ENCODE assay signal across 11 cellular contexts in the genomic region with DNA sequence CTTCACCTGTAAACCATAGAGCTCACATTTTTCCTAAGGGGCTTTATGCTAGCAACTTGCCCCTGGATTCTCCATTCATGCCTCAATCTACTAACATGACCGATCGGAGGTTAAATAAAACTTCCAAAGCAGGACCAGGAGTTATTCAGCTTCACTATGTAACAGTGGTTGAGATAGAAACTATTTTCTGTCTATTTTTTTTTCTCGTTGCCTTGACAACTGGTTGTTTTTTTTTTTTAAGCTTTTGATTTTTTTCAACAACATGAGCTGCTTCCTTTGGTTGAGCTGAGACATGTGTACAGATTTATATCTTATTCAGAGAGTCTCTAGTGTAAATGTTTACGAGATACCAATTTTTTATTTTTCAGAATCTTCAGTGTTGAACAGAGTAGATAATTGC.
DNase-seq lines count a peak whose midpoint lies in the region; ATAC-seq, FAIRE-seq and TF ChIP-seq lines count a peak whose summit lies in the region.
"Had no signal": no experiment of that assay in that cellular context is flagged by ENCODE, and none has a peak within 500 bp of the region (broad histone marks: within the 10 kb centered on the region; RNA-seq: fewer than 3 reads in every experiment).

No MANE protein-coding gene starts in this region.

- no peak overlapping the region for H3K9ac ChIP-seq in K562 (ENCODE audit: insufficient read depth in 1 of 2, low read depth in 2 of 2, low read length in 2 of 2)

- H3K27me3 ChIP-seq in K562 (ENCODE audit: control insufficient read depth in 2 of 2, insufficient read depth in 2 of 2, low read length in 2 of 2): no peaks in the 10 kb centered on the region
- H3K27me3 ChIP-seq: SJCRH30, uterus had no signal

- H3K4me3 ChIP-seq in A549: no peak overlapping the region
- no peak overlapping the region for H3K4me3 ChIP-seq in K562
- H3K4me3 ChIP-seq: SJCRH30, uterus had no signal

- H3K9me1 ChIP-seq in K562 (ENCODE audit: control insufficient read depth, insufficient read depth, low read length): no peaks in the 10 kb centered on the region

- TF ChIP-seq POLR2A in A549 (IDR thresholded peaks at IDR 0.05; ENCODE audit: low read length) (no peak), K562 (conservative IDR thresholded peaks at IDR 0.05) (no peak), GM12891 (IDR thresholded peaks at IDR 0.05; ENCODE audit: low read depth, low read length) (no peak)

- POLR2A ChIA-PET in A549 (lab: Yijun Ruan, JAX): interaction anchor here (1.3 kb wide), 1 partner anchor 8 kb away, joined by 8 read pairs; no protein-coding TSS in a partner anchor
- POLR2A ChIA-PET in K562 (lab: Yijun Ruan, JAX): interaction anchor here (0.6 to 0.7 kb wide), 2 partner anchors 46 to 209 kb away, joined by 3 to 4 read pairs; no protein-coding TSS in a partner anchor

- ATAC-seq in A549 (peak; percentile 16 to 58; a peak in 3 of 6 replicates), K562 (no peak), GM19455 (IDR thresholded peaks at IDR 0.05; ENCODE audit: unreplicated experiment) (no peak)

- H2AFZ ChIP-seq in K562 (ENCODE audit: low read depth, low read length): no peak overlapping the region

- H3K27ac ChIP-seq in A549: peak overlapping the region; percentile 6 to 60; a peak in 4 of 6 replicates
- H3K27ac ChIP-seq in K562 (ENCODE audit: extremely low read depth, low read depth, low read length): no peak overlapping the region
- H3K27ac ChIP-seq: SJCRH30, uterus had no signal

- WGBS in A549 (ENCODE audit: missing lambda C conversion rate): 72% methylated on average over 4 of the region's 4 CpGs
- WGBS in K562 (ENCODE audit: insufficient coverage, low coverage, missing lambda C conversion rate): 33% methylated on average over 4 of the region's 4 CpGs

- CTCF ChIA-PET in A549 (lab: Yijun Ruan, JAX) (interaction anchor here (0.6 to 3.9 kb wide), 7 partner anchors 9 to 307 kb away, joined by 3 to 14 read pairs (median 4); no protein-coding TSS in a partner anchor), K562 (lab: Yijun Ruan, JAX; ENCODE audit: low intra/inter-chr PET ratio) (no interaction called here)

- FAIRE-seq in A549 (lab: Jason Lieb, UNC): peak; percentile 43
- no peak for FAIRE-seq in K562 (lab: Jason Lieb, UNC)
- no peak for FAIRE-seq in GM12891 (lab: Jason Lieb, UNC)

- no peaks in the 10 kb centered on the region for H3K9me3 ChIP-seq in A549
- no peaks in the 10 kb centered on the region for H3K9me3 ChIP-seq in K562 (replicated peaks; ENCODE audit: control insufficient read depth, insufficient read depth, low read depth, low read length)
- H3K9me3 ChIP-seq: SJCRH30, uterus had no signal

- no peak for TF ChIP-seq RAD21 in A549 (conservative IDR thresholded peaks at IDR 0.05 in 1 of 2, IDR thresholded peaks at IDR 0.05 in 1 of 2)
- no peak for TF ChIP-seq RAD21 in K562 (CRISPR knock-in tag; conservative IDR thresholded peaks at IDR 0.05 in 1 of 2, IDR thresholded peaks at IDR 0.05 in 1 of 2)

- DNase-seq in A549 (ENCODE audit: low read depth in 1 of 2, low spot score in 1 of 2) (no peak), GM20000 (ENCODE audit: low spot score) (peak; percentile 32), K562 (ENCODE audit: extremely low read depth in 1 of 4, low spot score in 3 of 4) (no peak), kidney glomerular epithelial cell (lab: John Stamatoyannopoulos, UW) (peak; percentile 8), NCI-H2196 (lab: John Stamatoyannopoulos, UW; ENCODE audit: unreplicated experiment) (no peak), GM12891 (ENCODE audit: insufficient read length, low spot score) (no peak), HK-2 (ENCODE audit: unreplicated experiment) (no peak)
- DNase-seq: NCI-H1436, uterus had no signal

- no peaks in the 10 kb centered on the region for H4K20me1 ChIP-seq in K562 (replicated peaks; ENCODE audit: control insufficient read depth, insufficient read depth, low read length)

- TF ChIP-seq CTCF in A549 (IDR thresholded peaks at IDR 0.05): no peak
- no peak for TF ChIP-seq CTCF in GM20000 (IDR thresholded peaks at IDR 0.05; ENCODE audit: extremely low read depth, missing control alignments)
- no peak for TF ChIP-seq CTCF in K562 (IDR thresholded peaks at IDR 0.05 in 2 of 3, conservative IDR thresholded peaks at IDR 0.05 in 1 of 3; ENCODE audit: insufficient read depth in 2 of 3, low read depth in 1 of 3, low read length in 3 of 3)

- H3K4me2 ChIP-seq in A549 (peak overlapping the region; percentile 71), K562 (ENCODE audit: insufficient read depth, low read length) (no peak overlapping the region)

- H3K4me1 ChIP-seq in A549 (peaks cover 23% of the 10 kb centered on the region), K562 (replicated peaks in 1 of 2; ENCODE audit: control insufficient read depth in 2 of 2, insufficient read depth in 2 of 2, low read length in 2 of 2) (no peaks in the 10 kb centered on the region; a peak in 1 of 5 replicates)
- H3K4me1 ChIP-seq: SJCRH30, uterus had no signal

- in situ Hi-C loops in K562 (cut with MboI): no loop called here

- no peaks in the 10 kb centered on the region for H3K36me3 ChIP-seq in K562 (ENCODE audit: control insufficient read depth, insufficient read depth, low read length)
- H3K36me3 ChIP-seq: SJCRH30, uterus had no signal

- intact Hi-C loops in K562 (cut with micrococcal nuclease): no loop called here

- H3K79me2 ChIP-seq in K562 (ENCODE audit: control insufficient read depth, insufficient read depth, low read length): no peaks in the 10 kb centered on the region

- BruUV-seq in K562 (replicated peaks; lab: Mats Ljungman, UMichigan): no TSS peak

- TF ChIP-seq EP300 in A549 (IDR thresholded peaks at IDR 0.05) (no peak), K562 (IDR thresholded peaks at IDR 0.05; ENCODE audit: low read length) (no peak)

TF ChIP-seq in A549, 52 proteins besides CTCF, POLR2A, EP300 and RAD21:
- TF ChIP-seq RCOR1 (IDR thresholded peaks at IDR 0.05; ENCODE audit: low read depth, low read length) (no peak), ZC3H11A (IDR thresholded peaks at IDR 0.05) (no peak), NPAS2 (CRISPR knock-in tag; IDR thresholded peaks at IDR 0.05; ENCODE audit: borderline replicate concordance) (no peak)

TF ChIP-seq in K562, 482 proteins besides CTCF, POLR2A, EP300 and RAD21:
- TF ChIP-seq ZNF57 (CRISPR knock-in tag; IDR thresholded peaks at IDR 0.05) (no peak), ZNF384 (IDR thresholded peaks at IDR 0.05; ENCODE audit: low read depth, low read length) (peak; percentile 75), FOXJ2 (tag; IDR thresholded peaks at IDR 0.05) (peak; percentile 87), RFX1 (IDR thresholded peaks at IDR 0.05) (peak; percentile 69), ARID1B (IDR thresholded peaks at IDR 0.05) (no peak), ZBTB8A (IDR thresholded peaks at IDR 0.05; ENCODE audit: partially characterized antibody) (no peak)
- TF ChIP-seq, protein P1, sequence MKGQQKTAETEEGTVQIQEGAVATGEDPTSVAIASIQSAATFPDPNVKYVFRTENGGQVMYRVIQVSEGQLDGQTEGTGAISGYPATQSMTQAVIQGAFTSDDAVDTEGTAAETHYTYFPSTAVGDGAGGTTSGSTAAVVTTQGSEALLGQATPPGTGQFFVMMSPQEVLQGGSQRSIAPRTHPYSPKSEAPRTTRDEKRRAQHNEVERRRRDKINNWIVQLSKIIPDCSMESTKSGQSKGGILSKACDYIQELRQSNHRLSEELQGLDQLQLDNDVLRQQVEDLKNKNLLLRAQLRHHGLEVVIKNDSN (CRISPR knock-in tag; IDR thresholded peaks at IDR 0.05): no peak
- TF ChIP-seq, protein P2, sequence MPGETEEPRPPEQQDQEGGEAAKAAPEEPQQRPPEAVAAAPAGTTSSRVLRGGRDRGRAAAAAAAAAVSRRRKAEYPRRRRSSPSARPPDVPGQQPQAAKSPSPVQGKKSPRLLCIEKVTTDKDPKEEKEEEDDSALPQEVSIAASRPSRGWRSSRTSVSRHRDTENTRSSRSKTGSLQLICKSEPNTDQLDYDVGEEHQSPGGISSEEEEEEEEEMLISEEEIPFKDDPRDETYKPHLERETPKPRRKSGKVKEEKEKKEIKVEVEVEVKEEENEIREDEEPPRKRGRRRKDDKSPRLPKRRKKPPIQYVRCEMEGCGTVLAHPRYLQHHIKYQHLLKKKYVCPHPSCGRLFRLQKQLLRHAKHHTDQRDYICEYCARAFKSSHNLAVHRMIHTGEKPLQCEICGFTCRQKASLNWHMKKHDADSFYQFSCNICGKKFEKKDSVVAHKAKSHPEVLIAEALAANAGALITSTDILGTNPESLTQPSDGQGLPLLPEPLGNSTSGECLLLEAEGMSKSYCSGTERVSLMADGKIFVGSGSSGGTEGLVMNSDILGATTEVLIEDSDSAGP (CRISPR knock-in tag; IDR thresholded peaks at IDR 0.05): no peak

TF ChIP-seq in GM12891, 5 proteins besides CTCF, POLR2A, EP300 and RAD21:
- TF ChIP-seq POU2F2 (IDR thresholded peaks at IDR 0.05; ENCODE audit: low read depth, low read length): no peak
- no peak for TF ChIP-seq PAX5 (IDR thresholded peaks at IDR 0.05; ENCODE audit: insufficient read depth, low read length, severe bottlenecking)
- no peak for TF ChIP-seq SPI1 (IDR thresholded peaks at IDR 0.05; ENCODE audit: low read depth, low read length)
- no peak for TF ChIP-seq TAF1 (IDR thresholded peaks at IDR 0.05; ENCODE audit: low read depth, low read length)
- no peak for TF ChIP-seq POLR2AphosphoS5 (IDR thresholded peaks at IDR 0.05; ENCODE audit: low read depth, low read length)

Comparison
In these comparisons a context has a peak if more than half of its experiments do, and no peak if none do; other contexts are left out.
1. ATAC-seq: peak in A549 (2 of 2); none in K562 (single experiment) and GM19455 (single experiment).
2. DNase-seq: peak in GM20000 (single experiment) and kidney glomerular epithelial cell (single experiment); none in A549 (0 of 2), K562 (0 of 4), NCI-H2196 (single experiment), GM12891 (single experiment) and HK-2 (single experiment).